1 cellular context compared by ENCODE assay signal in the genomic region with DNA sequence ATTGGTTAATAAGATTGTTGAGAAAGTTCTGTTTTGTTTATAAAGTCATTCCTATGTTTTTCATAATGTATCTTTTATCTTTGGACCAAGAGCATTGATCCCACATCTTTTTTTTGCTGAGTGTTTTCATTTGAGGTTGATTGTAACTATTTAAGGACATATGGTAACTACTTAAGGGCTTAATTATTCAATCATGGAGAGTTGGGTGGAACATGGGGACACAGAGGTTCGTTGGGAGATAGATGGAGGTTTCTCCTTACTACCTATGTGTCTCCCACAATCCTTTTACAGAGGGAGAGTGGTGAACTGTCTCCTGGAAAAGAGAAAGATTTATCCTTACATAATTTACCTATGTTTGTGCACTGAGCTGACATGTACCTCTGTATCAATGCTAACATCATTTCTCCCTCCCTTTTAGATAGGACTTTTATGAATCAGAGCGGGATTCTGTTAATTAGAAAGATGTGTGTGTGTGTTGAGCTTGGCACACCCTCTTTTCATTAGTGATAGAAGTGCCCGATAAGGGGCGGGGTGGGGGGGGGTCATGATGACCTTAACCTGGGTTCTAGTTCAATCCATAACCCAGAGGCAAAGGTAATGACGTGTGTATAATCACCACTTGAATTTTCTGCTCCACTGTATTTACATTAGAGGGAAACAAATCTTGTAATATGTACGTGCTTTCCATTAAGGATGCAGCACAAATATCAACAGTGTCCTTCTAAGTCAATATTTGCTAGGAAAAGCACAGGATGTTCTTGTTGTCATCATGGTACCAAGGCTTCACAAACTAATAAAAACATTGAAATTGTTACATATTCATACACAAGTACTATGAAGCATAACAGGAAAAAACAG.
TF ChIP-seq lines count a peak whose summit lies in the region.

No MANE protein-coding gene starts in this region.

TF ChIP-seq in HepG2, 621 proteins besides CTCF, POLR2A, EP300 and RAD21 (continued from another document and continues in another):
- TF ChIP-seq, protein P1, sequence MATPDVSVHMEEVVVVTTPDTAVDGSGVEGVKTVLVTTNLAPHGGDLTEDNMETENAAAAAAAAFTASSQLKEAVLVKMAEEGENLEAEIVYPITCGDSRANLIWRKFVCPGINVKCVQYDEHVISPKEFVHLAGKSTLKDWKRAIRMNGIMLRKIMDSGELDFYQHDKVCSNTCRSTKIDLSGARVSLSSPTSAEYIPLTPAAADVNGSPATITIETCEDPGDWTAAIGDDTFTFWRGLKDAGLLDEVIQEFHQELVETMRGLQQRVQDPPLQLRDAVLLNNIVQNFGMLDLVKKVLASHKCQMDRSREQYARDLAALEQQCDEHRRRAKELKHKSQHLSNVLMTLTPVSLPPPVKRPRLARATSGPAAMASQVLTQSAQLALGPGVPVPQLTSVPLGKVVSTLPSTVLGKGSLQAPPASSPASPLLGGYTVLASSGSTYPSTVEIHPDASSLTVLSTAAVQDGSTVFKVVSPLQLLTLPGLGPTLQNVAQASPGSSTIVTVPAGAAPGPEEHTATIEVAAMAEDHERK (CRISPR knock-in tag; IDR thresholded peaks at IDR 0.05; ENCODE audit: low read depth): no peak
- no peak for TF ChIP-seq MATR3 (CRISPR knock-in tag; IDR thresholded peaks at IDR 0.05)
- TF ChIP-seq ZNF788 (CRISPR knock-in tag; IDR thresholded peaks at IDR 0.05; ENCODE audit: borderline replicate concordance): no peak
- TF ChIP-seq ZNF879 (CRISPR knock-in tag; IDR thresholded peaks at IDR 0.05): no peak
- no peak for TF ChIP-seq TAF15 (IDR thresholded peaks at IDR 0.05; ENCODE audit: low read depth, low read length, poor library complexity, severe bottlenecking)
- no peak for TF ChIP-seq KAT2B (IDR thresholded peaks at IDR 0.05; ENCODE audit: borderline replicate concordance, low read depth, low read length)
- no peak for TF ChIP-seq ZSCAN21 (CRISPR knock-in tag; IDR thresholded peaks at IDR 0.05; ENCODE audit: borderline replicate concordance)
- TF ChIP-seq, protein P2, sequence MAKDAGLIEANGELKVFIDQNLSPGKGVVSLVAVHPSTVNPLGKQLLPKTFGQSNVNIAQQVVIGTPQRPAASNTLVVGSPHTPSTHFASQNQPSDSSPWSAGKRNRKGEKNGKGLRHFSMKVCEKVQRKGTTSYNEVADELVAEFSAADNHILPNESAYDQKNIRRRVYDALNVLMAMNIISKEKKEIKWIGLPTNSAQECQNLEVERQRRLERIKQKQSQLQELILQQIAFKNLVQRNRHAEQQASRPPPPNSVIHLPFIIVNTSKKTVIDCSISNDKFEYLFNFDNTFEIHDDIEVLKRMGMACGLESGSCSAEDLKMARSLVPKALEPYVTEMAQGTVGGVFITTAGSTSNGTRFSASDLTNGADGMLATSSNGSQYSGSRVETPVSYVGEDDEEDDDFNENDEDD (CRISPR knock-in tag; IDR thresholded peaks at IDR 0.05; ENCODE audit: borderline replicate concordance): peak; percentile 36; the same call in 1 of the 2 replicates
- TF ChIP-seq, protein P3, sequence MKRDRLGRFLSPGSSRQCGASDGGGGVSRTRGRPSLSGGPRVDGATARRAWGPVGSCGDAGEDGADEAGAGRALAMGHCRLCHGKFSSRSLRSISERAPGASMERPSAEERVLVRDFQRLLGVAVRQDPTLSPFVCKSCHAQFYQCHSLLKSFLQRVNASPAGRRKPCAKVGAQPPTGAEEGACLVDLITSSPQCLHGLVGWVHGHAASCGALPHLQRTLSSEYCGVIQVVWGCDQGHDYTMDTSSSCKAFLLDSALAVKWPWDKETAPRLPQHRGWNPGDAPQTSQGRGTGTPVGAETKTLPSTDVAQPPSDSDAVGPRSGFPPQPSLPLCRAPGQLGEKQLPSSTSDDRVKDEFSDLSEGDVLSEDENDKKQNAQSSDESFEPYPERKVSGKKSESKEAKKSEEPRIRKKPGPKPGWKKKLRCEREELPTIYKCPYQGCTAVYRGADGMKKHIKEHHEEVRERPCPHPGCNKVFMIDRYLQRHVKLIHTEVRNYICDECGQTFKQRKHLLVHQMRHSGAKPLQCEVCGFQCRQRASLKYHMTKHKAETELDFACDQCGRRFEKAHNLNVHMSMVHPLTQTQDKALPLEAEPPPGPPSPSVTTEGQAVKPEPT (CRISPR knock-in tag; IDR thresholded peaks at IDR 0.05; ENCODE audit: low read depth): no peak
- no peak for TF ChIP-seq ARHGAP35 (CRISPR knock-in tag; IDR thresholded peaks at IDR 0.05; ENCODE audit: borderline replicate concordance)
- TF ChIP-seq ZNF30 (CRISPR knock-in tag; IDR thresholded peaks at IDR 0.05): no peak
- TF ChIP-seq ELF1 (CRISPR knock-in tag; IDR thresholded peaks at IDR 0.05): no peak
- TF ChIP-seq ZSCAN31 (CRISPR knock-in tag; IDR thresholded peaks at IDR 0.05; ENCODE audit: low read depth): no peak
- TF ChIP-seq JARID2 (CRISPR knock-in tag; IDR thresholded peaks at IDR 0.05; ENCODE audit: insufficient replicate concordance): no peak
- no peak for TF ChIP-seq YEATS2 (CRISPR knock-in tag; IDR thresholded peaks at IDR 0.05; ENCODE audit: borderline replicate concordance)
- peak; percentile 71 for TF ChIP-seq HHEX (CRISPR knock-in tag; IDR thresholded peaks at IDR 0.05)
- no peak for TF ChIP-seq ZNF335 (CRISPR knock-in tag; IDR thresholded peaks at IDR 0.05)
- peak; percentile 83; the same call in 1 of the 2 replicates for TF ChIP-seq SOX13 (IDR thresholded peaks at IDR 0.05)
- TF ChIP-seq SOX13 (CRISPR knock-in tag; conservative IDR thresholded peaks at IDR 0.05 in 1 of 2, IDR thresholded peaks at IDR 0.05 in 1 of 2): peak in 1 of 2 experiments; percentile 93; a peak in 2 of 4 replicates
- TF ChIP-seq IRX3 (CRISPR knock-in tag; IDR thresholded peaks at IDR 0.05; ENCODE audit: borderline replicate concordance, low read depth): no peak
- no peak for TF ChIP-seq ZNF660 (CRISPR knock-in tag; IDR thresholded peaks at IDR 0.05; ENCODE audit: borderline replicate concordance, low read depth)
- TF ChIP-seq ZNF773 (CRISPR knock-in tag; IDR thresholded peaks at IDR 0.05; ENCODE audit: borderline replicate concordance): no peak
- TF ChIP-seq, protein P4, sequence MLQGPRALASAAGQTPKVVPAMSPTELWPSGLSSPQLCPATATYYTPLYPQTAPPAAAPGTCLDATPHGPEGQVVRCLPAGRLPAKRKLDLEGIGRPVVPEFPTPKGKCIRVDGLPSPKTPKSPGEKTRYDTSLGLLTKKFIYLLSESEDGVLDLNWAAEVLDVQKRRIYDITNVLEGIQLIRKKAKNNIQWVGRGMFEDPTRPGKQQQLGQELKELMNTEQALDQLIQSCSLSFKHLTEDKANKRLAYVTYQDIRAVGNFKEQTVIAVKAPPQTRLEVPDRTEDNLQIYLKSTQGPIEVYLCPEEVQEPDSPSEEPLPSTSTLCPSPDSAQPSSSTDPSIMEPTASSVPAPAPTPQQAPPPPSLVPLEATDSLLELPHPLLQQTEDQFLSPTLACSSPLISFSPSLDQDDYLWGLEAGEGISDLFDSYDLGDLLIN (CRISPR knock-in tag; IDR thresholded peaks at IDR 0.05; ENCODE audit: borderline replicate concordance): no peak
- TF ChIP-seq SRF (IDR thresholded peaks at IDR 0.05; ENCODE audit: low read depth, low read length): no peak
- TF ChIP-seq RFXAP (CRISPR knock-in tag; IDR thresholded peaks at IDR 0.05; ENCODE audit: borderline replicate concordance): no peak
- TF ChIP-seq, protein P5, sequence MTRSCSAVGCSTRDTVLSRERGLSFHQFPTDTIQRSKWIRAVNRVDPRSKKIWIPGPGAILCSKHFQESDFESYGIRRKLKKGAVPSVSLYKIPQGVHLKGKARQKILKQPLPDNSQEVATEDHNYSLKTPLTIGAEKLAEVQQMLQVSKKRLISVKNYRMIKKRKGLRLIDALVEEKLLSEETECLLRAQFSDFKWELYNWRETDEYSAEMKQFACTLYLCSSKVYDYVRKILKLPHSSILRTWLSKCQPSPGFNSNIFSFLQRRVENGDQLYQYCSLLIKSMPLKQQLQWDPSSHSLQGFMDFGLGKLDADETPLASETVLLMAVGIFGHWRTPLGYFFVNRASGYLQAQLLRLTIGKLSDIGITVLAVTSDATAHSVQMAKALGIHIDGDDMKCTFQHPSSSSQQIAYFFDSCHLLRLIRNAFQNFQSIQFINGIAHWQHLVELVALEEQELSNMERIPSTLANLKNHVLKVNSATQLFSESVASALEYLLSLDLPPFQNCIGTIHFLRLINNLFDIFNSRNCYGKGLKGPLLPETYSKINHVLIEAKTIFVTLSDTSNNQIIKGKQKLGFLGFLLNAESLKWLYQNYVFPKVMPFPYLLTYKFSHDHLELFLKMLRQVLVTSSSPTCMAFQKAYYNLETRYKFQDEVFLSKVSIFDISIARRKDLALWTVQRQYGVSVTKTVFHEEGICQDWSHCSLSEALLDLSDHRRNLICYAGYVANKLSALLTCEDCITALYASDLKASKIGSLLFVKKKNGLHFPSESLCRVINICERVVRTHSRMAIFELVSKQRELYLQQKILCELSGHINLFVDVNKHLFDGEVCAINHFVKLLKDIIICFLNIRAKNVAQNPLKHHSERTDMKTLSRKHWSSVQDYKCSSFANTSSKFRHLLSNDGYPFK (CRISPR knock-in tag; IDR thresholded peaks at IDR 0.05; ENCODE audit: borderline replicate concordance): no peak
- peak; percentile 81 for TF ChIP-seq MIER3 (CRISPR knock-in tag; IDR thresholded peaks at IDR 0.05; ENCODE audit: borderline replicate concordance)
- no peak for TF ChIP-seq ZNF629 (CRISPR knock-in tag; conservative IDR thresholded peaks at IDR 0.05)
- TF ChIP-seq MIXL1 (CRISPR knock-in tag; IDR thresholded peaks at IDR 0.05): peak; percentile 98
- no peak for TF ChIP-seq ZNF296 (CRISPR knock-in tag; conservative IDR thresholded peaks at IDR 0.05)
- TF ChIP-seq HNF4A (CRISPR knock-in tag; IDR thresholded peaks at IDR 0.05): peak; percentile 72
- TF ChIP-seq, protein P6, sequence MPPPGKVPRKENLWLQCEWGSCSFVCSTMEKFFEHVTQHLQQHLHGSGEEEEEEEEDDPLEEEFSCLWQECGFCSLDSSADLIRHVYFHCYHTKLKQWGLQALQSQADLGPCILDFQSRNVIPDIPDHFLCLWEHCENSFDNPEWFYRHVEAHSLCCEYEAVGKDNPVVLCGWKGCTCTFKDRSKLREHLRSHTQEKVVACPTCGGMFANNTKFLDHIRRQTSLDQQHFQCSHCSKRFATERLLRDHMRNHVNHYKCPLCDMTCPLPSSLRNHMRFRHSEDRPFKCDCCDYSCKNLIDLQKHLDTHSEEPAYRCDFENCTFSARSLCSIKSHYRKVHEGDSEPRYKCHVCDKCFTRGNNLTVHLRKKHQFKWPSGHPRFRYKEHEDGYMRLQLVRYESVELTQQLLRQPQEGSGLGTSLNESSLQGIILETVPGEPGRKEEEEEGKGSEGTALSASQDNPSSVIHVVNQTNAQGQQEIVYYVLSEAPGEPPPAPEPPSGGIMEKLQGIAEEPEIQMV (CRISPR knock-in tag; IDR thresholded peaks at IDR 0.05; ENCODE audit: low read depth): no peak
- no peak for TF ChIP-seq PTBP1 (IDR thresholded peaks at IDR 0.05; ENCODE audit: low read depth, low read length, poor library complexity, severe bottlenecking)
- no peak for TF ChIP-seq ZNF234 (CRISPR knock-in tag; conservative IDR thresholded peaks at IDR 0.05)
- TF ChIP-seq ISL2 (CRISPR knock-in tag; IDR thresholded peaks at IDR 0.05): peak; percentile 98
- TF ChIP-seq, protein P7, sequence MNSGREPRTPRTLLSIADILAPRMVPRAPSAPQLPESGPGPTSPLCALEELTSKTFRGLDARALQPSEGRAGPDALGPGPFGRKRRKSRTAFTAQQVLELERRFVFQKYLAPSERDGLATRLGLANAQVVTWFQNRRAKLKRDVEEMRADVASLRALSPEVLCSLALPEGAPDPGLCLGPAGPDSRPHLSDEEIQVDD (CRISPR knock-in tag; IDR thresholded peaks at IDR 0.05; ENCODE audit: borderline replicate concordance): no peak
- no peak for TF ChIP-seq LCORL (IDR thresholded peaks at IDR 0.05)
- no peak for TF ChIP-seq LCORL (CRISPR knock-in tag; IDR thresholded peaks at IDR 0.05)
- no peak for TF ChIP-seq ZNF550 (CRISPR knock-in tag; IDR thresholded peaks at IDR 0.05; ENCODE audit: borderline replicate concordance)
- TF ChIP-seq, protein P8, sequence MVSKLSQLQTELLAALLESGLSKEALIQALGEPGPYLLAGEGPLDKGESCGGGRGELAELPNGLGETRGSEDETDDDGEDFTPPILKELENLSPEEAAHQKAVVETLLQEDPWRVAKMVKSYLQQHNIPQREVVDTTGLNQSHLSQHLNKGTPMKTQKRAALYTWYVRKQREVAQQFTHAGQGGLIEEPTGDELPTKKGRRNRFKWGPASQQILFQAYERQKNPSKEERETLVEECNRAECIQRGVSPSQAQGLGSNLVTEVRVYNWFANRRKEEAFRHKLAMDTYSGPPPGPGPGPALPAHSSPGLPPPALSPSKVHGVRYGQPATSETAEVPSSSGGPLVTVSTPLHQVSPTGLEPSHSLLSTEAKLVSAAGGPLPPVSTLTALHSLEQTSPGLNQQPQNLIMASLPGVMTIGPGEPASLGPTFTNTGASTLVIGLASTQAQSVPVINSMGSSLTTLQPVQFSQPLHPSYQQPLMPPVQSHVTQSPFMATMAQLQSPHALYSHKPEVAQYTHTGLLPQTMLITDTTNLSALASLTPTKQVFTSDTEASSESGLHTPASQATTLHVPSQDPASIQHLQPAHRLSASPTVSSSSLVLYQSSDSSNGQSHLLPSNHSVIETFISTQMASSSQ (IDR thresholded peaks at IDR 0.05; ENCODE audit: low read depth): peak; percentile 71
- TF ChIP-seq, protein P8 (CRISPR knock-in tag; IDR thresholded peaks at IDR 0.05; ENCODE audit: borderline replicate concordance): no peak
- TF ChIP-seq, protein P9, sequence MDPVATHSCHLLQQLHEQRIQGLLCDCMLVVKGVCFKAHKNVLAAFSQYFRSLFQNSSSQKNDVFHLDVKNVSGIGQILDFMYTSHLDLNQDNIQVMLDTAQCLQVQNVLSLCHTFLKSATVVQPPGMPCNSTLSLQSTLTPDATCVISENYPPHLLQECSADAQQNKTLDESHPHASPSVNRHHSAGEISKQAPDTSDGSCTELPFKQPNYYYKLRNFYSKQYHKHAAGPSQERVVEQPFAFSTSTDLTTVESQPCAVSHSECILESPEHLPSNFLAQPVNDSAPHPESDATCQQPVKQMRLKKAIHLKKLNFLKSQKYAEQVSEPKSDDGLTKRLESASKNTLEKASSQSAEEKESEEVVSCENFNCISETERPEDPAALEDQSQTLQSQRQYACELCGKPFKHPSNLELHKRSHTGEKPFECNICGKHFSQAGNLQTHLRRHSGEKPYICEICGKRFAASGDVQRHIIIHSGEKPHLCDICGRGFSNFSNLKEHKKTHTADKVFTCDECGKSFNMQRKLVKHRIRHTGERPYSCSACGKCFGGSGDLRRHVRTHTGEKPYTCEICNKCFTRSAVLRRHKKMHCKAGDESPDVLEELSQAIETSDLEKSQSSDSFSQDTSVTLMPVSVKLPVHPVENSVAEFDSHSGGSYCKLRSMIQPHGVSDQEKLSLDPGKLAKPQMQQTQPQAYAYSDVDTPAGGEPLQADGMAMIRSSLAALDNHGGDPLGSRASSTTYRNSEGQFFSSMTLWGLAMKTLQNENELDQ (CRISPR knock-in tag; IDR thresholded peaks at IDR 0.05; ENCODE audit: borderline replicate concordance): no peak
- peak; percentile 18; the same call in 1 of the 2 replicates for TF ChIP-seq STAT5B (CRISPR knock-in tag; IDR thresholded peaks at IDR 0.05)
- peak; percentile 99 for TF ChIP-seq FOXK1 (CRISPR knock-in tag; IDR thresholded peaks at IDR 0.05; ENCODE audit: borderline replicate concordance, low read depth)
